Comparison of ENCODE assay signal across 8 cellular contexts in the genomic region with DNA sequence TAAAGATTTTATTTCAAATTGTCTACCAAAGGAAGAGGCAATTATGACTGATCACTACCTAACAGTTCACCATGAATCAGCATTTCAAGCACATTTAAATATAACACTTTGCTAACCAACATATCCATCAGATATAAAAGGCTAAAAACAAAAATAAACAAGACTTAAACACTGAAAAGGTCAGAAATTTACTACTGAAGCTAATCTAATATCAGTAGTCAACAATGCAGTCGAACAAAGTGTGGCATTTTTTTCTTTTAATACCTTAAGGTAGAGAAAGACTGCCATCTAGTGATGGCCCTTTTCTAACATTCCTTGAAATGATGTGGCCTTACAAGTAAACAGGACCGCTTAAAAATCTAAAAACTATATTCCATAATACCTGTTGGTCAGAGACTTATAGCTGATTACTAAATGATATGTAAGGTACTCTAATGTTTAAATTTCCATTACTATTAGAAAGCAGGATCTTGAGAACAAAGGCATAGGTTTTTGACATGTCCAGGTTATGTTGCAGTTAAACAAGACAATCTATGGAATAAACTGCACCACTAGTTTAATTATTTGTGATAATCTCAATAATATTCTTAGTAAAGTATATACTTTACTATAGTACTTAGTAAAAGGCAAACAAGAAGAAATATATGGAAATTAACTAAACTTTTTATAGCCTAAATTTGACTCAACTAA.
DNase-seq lines count a peak whose midpoint lies in the region; ATAC-seq and TF ChIP-seq lines count a peak whose summit lies in the region.

No MANE protein-coding gene starts in this region.

- H2AFZ ChIP-seq in parathyroid adenoma = no peak overlapping the region

- TF ChIP-seq CTCF in GM06990 (IDR thresholded peaks at IDR 0.05; ENCODE audit: insufficient read depth, low read length, poor library complexity, severe bottlenecking) = peak; percentile 56
- TF ChIP-seq CTCF in NB4 (IDR thresholded peaks at IDR 0.05; ENCODE audit: low read depth, low read length) = peak; percentile 61
- TF ChIP-seq CTCF in fibroblast of the aortic adventitia (IDR thresholded peaks at IDR 0.05; ENCODE audit: insufficient read depth, low read length) = peak; percentile 71
- peak; percentile 75 for TF ChIP-seq CTCF in parathyroid adenoma (IDR thresholded peaks at IDR 0.05)

- peaks cover 2% of the 10 kb centered on the region for H3K4me1 ChIP-seq in parathyroid adenoma

- no peak overlapping the region for H3K4me3 ChIP-seq in GM06990 (replicated peaks; ENCODE audit: low read depth, low read length)
- no peak overlapping the region for H3K4me3 ChIP-seq in NB4 (ENCODE audit: low read depth, low read length)
- no peak overlapping the region for H3K4me3 ChIP-seq in SK-N-MC
- no peak overlapping the region for H3K4me3 ChIP-seq in fibroblast of the aortic adventitia (ENCODE audit: low read depth, low read length)
- H3K4me3 ChIP-seq in parathyroid adenoma (ENCODE audit: low read depth, low read length) = no peak overlapping the region
- H3K4me3 ChIP-seq in MG63 = no peak overlapping the region

- H3K9ac ChIP-seq in SK-N-MC (ENCODE audit: insufficient read length) = peak overlapping the region; percentile 19
- no peak overlapping the region for H3K9ac ChIP-seq in parathyroid adenoma

- H3K9me3 ChIP-seq in SK-N-MC (ENCODE audit: low read depth, low read length) (no peaks in the 10 kb centered on the region), parathyroid adenoma (ENCODE audit: control insufficient read depth, low read length) (no peaks in the 10 kb centered on the region), MG63 (no peaks in the 10 kb centered on the region)

- H3K79me2 ChIP-seq in parathyroid adenoma = peaks cover 3% of the 10 kb centered on the region

- no peak overlapping the region for H3K4me2 ChIP-seq in parathyroid adenoma (ENCODE audit: low read length)

- no peak for TF ChIP-seq POLR2A in NB4 (IDR thresholded peaks at IDR 0.05; ENCODE audit: extremely low read depth, insufficient read length)

- H3K27me3 ChIP-seq in GM06990 (replicated peaks; ENCODE audit: control insufficient read depth, insufficient read depth, low read length) (no peaks in the 10 kb centered on the region), parathyroid adenoma (ENCODE audit: control insufficient read depth, insufficient read depth, low read length) (no peaks in the 10 kb centered on the region), MG63 (no peaks in the 10 kb centered on the region)

- DNase-seq in GM06990 (ENCODE audit: extremely low read depth, insufficient read length) (no peak), NB4 (ENCODE audit: low read depth) (peak; percentile 69), SK-N-MC (ENCODE audit: low read depth, low spot score) (peak; percentile 78), fibroblast of the aortic adventitia (ENCODE audit: low read depth) (peak; percentile 89), MG63 (no peak)
- no peak for DNase-seq in activated naive CD4-positive, alpha-beta T cell treated with anti-CD3 and anti-CD28 coated beads, Interleukin-2, amount 50 U/mL, for 16 hours

- no peak for ATAC-seq in GM21737 (IDR thresholded peaks at IDR 0.05; ENCODE audit: unreplicated experiment)

- H3K27ac ChIP-seq in SK-N-MC (peak overlapping the region; percentile 11; the same call in 1 of the 2 replicates), parathyroid adenoma (no peak overlapping the region)

- no peaks in the 10 kb centered on the region for H3K36me3 ChIP-seq in GM06990 (ENCODE audit: control insufficient read depth, insufficient read depth, low read length)
- H3K36me3 ChIP-seq in SK-N-MC (ENCODE audit: insufficient read depth, low read length) = no peaks in the 10 kb centered on the region
- H3K36me3 ChIP-seq in parathyroid adenoma (ENCODE audit: control insufficient read depth, insufficient read depth, low read length) = no peaks in the 10 kb centered on the region
- no peaks in the 10 kb centered on the region for H3K36me3 ChIP-seq in MG63

Comparison
In these comparisons a context has a peak if more than half of its experiments do, and no peak if none do; other contexts are left out.
1. DNase-seq: peak in NB4 (single experiment), SK-N-MC (single experiment) and fibroblast of the aortic adventitia (single experiment); none in GM06990 (single experiment), activated naive CD4-positive, alpha-beta T cell treated with anti-CD3 and anti-CD28 coated beads, Interleukin-2, amount 50 U/mL, for 16 hours (single experiment) and MG63 (single experiment).
2. Peak in every context shown above with its lines, with median percentiles within 50 percentile points of each other: CTCF ChIP-seq.